In genomic region chr2:1539441-1539840, GRCh38 we compare ENCODE assay signal across 14 cellular contexts.
A peak's percentile ranks its signal among the peaks of the same experiment; 100 is the strongest.
DNase-seq lines count a peak whose midpoint lies in the region; ATAC-seq and TF ChIP-seq lines count a peak whose summit lies in the region.
"Had no signal": no experiment of that assay in that cellular context is flagged by ENCODE, and none has a peak within 500 bp of the region (broad histone marks: within the 10 kb centered on the region; RNA-seq: fewer than 3 reads in every experiment).

No MANE protein-coding gene starts in this region.

- WGBS in spleen, 5 donors, result 86 to 95% (median 88%) methylated on average over 18 to 19 of the region's 19 CpGs
- 92% methylated on average over 12 of the region's 19 CpGs for whole genome bisulfite sequencing in esophagus muscularis mucosa

- H3K4me3 Mint-ChIP-seq in WTC11, result no peak overlapping the region
- H3K4me3 Mint-ChIP-seq: CD4-positive, CD25-positive, alpha-beta regulatory T cell; CD8-positive, alpha-beta T cell; GM23338; HFFc6 had no signal

- H3K36me3 ChIP-seq in BLaER1, result no peaks in the 10 kb centered on the region
- peaks cover 1% of the 10 kb centered on the region for H3K36me3 ChIP-seq in H7 (replicated peaks; ENCODE audit: control insufficient read depth, insufficient read depth, low read length)
- peaks cover 0 to 7% (median 0%) of the 10 kb centered on the region in 6 donors for H3K36me3 ChIP-seq in spleen
- H3K36me3 ChIP-seq in esophagus muscularis mucosa, result no peaks in the 10 kb centered on the region
- H3K36me3 ChIP-seq: HAP-1 had no signal

- ATAC-seq in WTC11, result no peak
- no peak for ATAC-seq in GM21367 (IDR thresholded peaks at IDR 0.05; ENCODE audit: unreplicated experiment)

- no peak overlapping the region for H3K4me3 ChIP-seq in BLaER1
- H3K4me3 ChIP-seq in H7 (ENCODE audit: insufficient read depth, low read depth, low read length), result no peak overlapping the region
- H3K4me3 ChIP-seq in spleen, result peak overlapping the region in 3 of 8 donors; percentile 18 to 56 (median 39)
- no peak overlapping the region for H3K4me3 ChIP-seq in esophagus muscularis mucosa
- H3K4me3 ChIP-seq: GM23338, HAP-1 had no signal

- TF ChIP-seq POLR2A in spleen (IDR thresholded peaks at IDR 0.05) (no peak), esophagus muscularis mucosa (IDR thresholded peaks at IDR 0.05; ENCODE audit: low read depth) (no peak)

- no peaks in the 10 kb centered on the region for H3K36me3 Mint-ChIP-seq in WTC11
- H3K36me3 Mint-ChIP-seq: CD4-positive, CD25-positive, alpha-beta regulatory T cell; CD8-positive, alpha-beta T cell had no signal

- H3K4me2 ChIP-seq in BLaER1, result peak overlapping the region; percentile 72; the same call in 1 of the 2 replicates
- H3K4me2 ChIP-seq: GM23338 had no signal

- H3K4me1 ChIP-seq in BLaER1 (peaks cover 56% of the 10 kb centered on the region), spleen (peaks cover 0 to 15% (median 0%) of the 10 kb centered on the region in 6 donors), esophagus muscularis mucosa (peaks cover 0 to 5% (median 0%) of the 10 kb centered on the region in 4 donors)
- H3K4me1 ChIP-seq: Caco-2, HAP-1 had no signal

- H3K9me3 ChIP-seq in BLaER1 (no peaks in the 10 kb centered on the region), spleen (no peaks in the 10 kb centered on the region), esophagus muscularis mucosa (no peaks in the 10 kb centered on the region)
- H3K9me3 ChIP-seq: Caco-2, HAP-1 had no signal

- H3K27me3 Mint-ChIP-seq in WTC11 (ENCODE audit: low read depth), result no peaks in the 10 kb centered on the region
- H3K27me3 Mint-ChIP-seq: CD4-positive, CD25-positive, alpha-beta regulatory T cell had no signal

- peak; percentile 40 for DNase-seq in H7
- peak; percentile 4 for DNase-seq in WTC11 (ENCODE audit: low spot score)
- DNase-seq in spleen, result no peak
- DNase-seq in esophagus muscularis mucosa (ENCODE audit: extremely low spot score), result no peak
- DNase-seq: CD4-positive, CD25-positive, alpha-beta regulatory T cell; CD8-positive, alpha-beta T cell; DND-41 had no signal

- intact Hi-C loops in spleen (cut with DNase I; ENCODE audit: low total_unique reads) (no loop called here), esophagus muscularis mucosa (cut with DNase I) (no loop called here)

- no peaks in the 10 kb centered on the region for H3K27me3 ChIP-seq in BLaER1
- no peaks in the 10 kb centered on the region for H3K27me3 ChIP-seq in H7 (ENCODE audit: control insufficient read depth, insufficient read depth, low read length)
- H3K27me3 ChIP-seq in spleen (replicated peaks in 1 of 7), result no peaks in the 10 kb centered on the region
- peaks cover 0 to 17% (median 0%) of the 10 kb centered on the region in 4 donors for H3K27me3 ChIP-seq in esophagus muscularis mucosa

- TF ChIP-seq CTCF in WTC11 (IDR thresholded peaks at IDR 0.05), result no peak
- TF ChIP-seq CTCF in spleen (IDR thresholded peaks at IDR 0.05 in 8 of 11, conservative IDR thresholded peaks at IDR 0.05 in 3 of 11), result no peak
- no peak for TF ChIP-seq CTCF in esophagus muscularis mucosa (IDR thresholded peaks at IDR 0.05)

- H3K4me1 Mint-ChIP-seq in WTC11, result no peaks in the 10 kb centered on the region
- H3K4me1 Mint-ChIP-seq: CD4-positive, CD25-positive, alpha-beta regulatory T cell had no signal

- TF ChIP-seq EP300 in esophagus muscularis mucosa (IDR thresholded peaks at IDR 0.05), result no peak

- H3K27ac ChIP-seq in BLaER1 (no peak overlapping the region), spleen (peak overlapping the region in 6 of 8 donors; percentile 46 to 76 (median 66)), esophagus muscularis mucosa (replicated peaks in 1 of 4) (no peak overlapping the region)
- H3K27ac ChIP-seq: C4-2B had no signal

- no peak overlapping the region for H3K27ac Mint-ChIP-seq in WTC11
- H3K27ac Mint-ChIP-seq: CD4-positive, CD25-positive, alpha-beta regulatory T cell; CD8-positive, alpha-beta T cell; GM23338; HFFc6 had no signal

- H3K9me3 Mint-ChIP-seq in WTC11, result no peaks in the 10 kb centered on the region
- H3K9me3 Mint-ChIP-seq: CD4-positive, CD25-positive, alpha-beta regulatory T cell; CD8-positive, alpha-beta T cell; HFFc6 had no signal

- POLR2A ChIA-PET in WTC11 (lab: Charles Lee), result no interaction called here

- no peak overlapping the region for H3K9ac ChIP-seq in BLaER1

- CTCF ChIA-PET in WTC11 (lab: Charles Lee), result interaction anchor here (0.6 to 1.5 kb wide), 3 partner anchors 11 to 19 kb away, joined by 3 to 12 read pairs (median 3); no protein-coding TSS in a partner anchor

- peaks cover 18% of the 10 kb centered on the region; the same call in 1 of the 2 replicates for H4K20me1 ChIP-seq in BLaER1

TF ChIP-seq in WTC11, 78 proteins besides CTCF, POLR2A, EP300 and RAD21:
- TF ChIP-seq ZMAT4 (CRISPR knock-in tag; IDR thresholded peaks at IDR 0.05) (no peak), RELA (CRISPR knock-in tag; IDR thresholded peaks at IDR 0.05; ENCODE audit: borderline replicate concordance) (no peak), ZNF232 (CRISPR knock-in tag; IDR thresholded peaks at IDR 0.05) (no peak), HMGA2 (CRISPR knock-in tag; IDR thresholded peaks at IDR 0.05) (no peak), TP53 (CRISPR knock-in tag; IDR thresholded peaks at IDR 0.05) (no peak), PRDM15 (CRISPR knock-in tag; IDR thresholded peaks at IDR 0.05) (no peak), ZBTB21 (CRISPR knock-in tag; IDR thresholded peaks at IDR 0.05; ENCODE audit: borderline replicate concordance) (no peak), CDX4 (CRISPR knock-in tag; IDR thresholded peaks at IDR 0.05; ENCODE audit: borderline replicate concordance) (no peak), JAZF1 (CRISPR knock-in tag; IDR thresholded peaks at IDR 0.05) (no peak), RORB (CRISPR knock-in tag; IDR thresholded peaks at IDR 0.05) (no peak), IRF1 (CRISPR knock-in tag; IDR thresholded peaks at IDR 0.05) (no peak)

Comparison
In these comparisons a context has a peak if more than half of its experiments do, and no peak if none do; other contexts are left out.
1. H3K27ac ChIP-seq: peak in spleen (6 of 8); none in BLaER1 (single experiment) and esophagus muscularis mucosa (0 of 4).
2. DNase-seq: peak in H7 (single experiment) and WTC11 (single experiment); none in spleen (single experiment) and esophagus muscularis mucosa (single experiment).